Comparison of ENCODE assay signal across 10 cellular contexts in the genomic region with DNA sequence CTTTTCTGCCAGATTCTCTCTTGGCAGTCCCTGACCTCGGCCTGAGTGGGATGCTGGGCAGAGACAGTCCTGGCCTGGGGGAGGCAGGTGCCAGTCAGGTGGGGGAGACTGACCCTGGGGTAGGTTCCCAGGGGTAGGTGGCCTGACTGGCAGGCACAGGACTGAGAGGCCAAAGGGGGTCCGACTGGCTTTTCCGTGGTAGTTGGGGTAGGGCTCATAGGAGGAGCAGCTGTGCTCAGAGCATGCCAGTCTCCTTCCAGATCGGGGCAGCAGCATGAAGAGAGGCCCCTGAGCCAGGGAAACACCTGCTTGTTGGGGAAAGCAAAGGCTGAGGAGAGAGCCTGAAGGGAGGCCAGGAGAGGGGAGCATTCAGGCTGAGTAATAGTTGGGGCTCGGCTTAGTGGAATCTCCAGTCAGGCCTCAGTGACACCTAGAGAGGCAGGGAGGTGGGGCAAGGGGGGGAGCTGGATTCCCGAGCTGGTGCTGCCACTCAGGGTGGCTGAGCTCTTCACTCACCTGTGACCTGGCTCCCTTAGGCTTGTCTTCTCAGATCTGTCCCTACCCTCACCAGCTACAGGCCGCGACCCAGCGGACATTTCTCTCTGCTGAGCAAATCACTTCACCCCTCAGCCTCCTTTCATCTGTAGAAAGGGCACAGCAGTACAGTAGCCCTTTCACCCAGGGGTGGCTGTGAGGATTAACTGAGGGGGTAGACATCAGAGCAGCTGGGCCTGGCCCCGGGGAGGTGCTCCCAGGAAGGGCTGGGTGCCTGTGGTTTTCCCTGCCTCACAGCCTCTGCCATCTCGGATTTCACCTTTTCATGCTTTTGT. TPM values are rescaled to one million over a fixed set of nuclear protein-coding genes. Genes with fewer than 3 reads are reported as not detected.
DNase-seq lines count a peak whose midpoint lies in the region; ATAC-seq and TF ChIP-seq lines count a peak whose summit lies in the region.
"Had no signal": no experiment of that assay in that cellular context is flagged by ENCODE, and none has a peak within 500 bp of the region (broad histone marks: within the 10 kb centered on the region; RNA-seq: fewer than 3 reads in every experiment).

No MANE protein-coding gene starts in this region.

- H3K4me1 Mint-ChIP-seq in CD14-positive monocyte (no peaks in the 10 kb centered on the region), T-helper 17 cell (peaks cover 9% of the 10 kb centered on the region)

- H3K4me3 ChIP-seq in H7 (ENCODE audit: insufficient read depth, low read depth, low read length): no peak overlapping the region

- H3K9me3 ChIP-seq in T-helper 17 cell (ENCODE audit: control insufficient read depth, low read length, poor library complexity, severe bottlenecking): no peaks in the 10 kb centered on the region

- H3K27ac Mint-ChIP-seq in CD14-positive monocyte (peak overlapping the region in 5 of 7 donors; percentile 25 to 77 (median 72)), T-helper 17 cell (peak overlapping the region; percentile 39)

- H3K36me3 Mint-ChIP-seq in CD14-positive monocyte (peaks cover 53 to 76% of the 10 kb centered on the region in 2 donors), T-helper 17 cell (ENCODE audit: low read depth) (peaks cover 5% of the 10 kb centered on the region)

- intact Hi-C loops in CD14-positive monocyte (cut with micrococcal nuclease): no loop called here

- no peaks in the 10 kb centered on the region for H3K27me3 ChIP-seq in H7 (ENCODE audit: control insufficient read depth, insufficient read depth, low read length)

- peaks cover 0 to 3% (median 0%) of the 10 kb centered on the region in 7 donors for H3K9me3 Mint-ChIP-seq in CD14-positive monocyte

- H3K27me3 Mint-ChIP-seq in CD14-positive monocyte (ENCODE audit: low read depth in 3 of 3): peaks cover 0 to 3% (median 0%) of the 10 kb centered on the region in 3 donors
- H3K27me3 Mint-ChIP-seq in T-helper 17 cell: no peaks in the 10 kb centered on the region

- ATAC-seq in T-helper 17 cell (no peak), omental fat pad (ENCODE audit: low FRiP score) (no peak)

- H3K4me3 Mint-ChIP-seq in CD14-positive monocyte (no peak overlapping the region), T-helper 17 cell (no peak overlapping the region)

- TF ChIP-seq CTCF in CD14-positive monocyte (IDR thresholded peaks at IDR 0.05) (no peak), omental fat pad (IDR thresholded peaks at IDR 0.05) (no peak)

- peaks cover 34% of the 10 kb centered on the region for H3K36me3 ChIP-seq in H7 (replicated peaks; ENCODE audit: control insufficient read depth, insufficient read depth, low read length)

- DNase-seq in CD14-positive monocyte (ENCODE audit: low spot score): no peak
- peak; percentile 72 for DNase-seq in H7
- no peak for DNase-seq in T-helper 17 cell
- DNase-seq in kidney glomerular epithelial cell (lab: John Stamatoyannopoulos, UW): peak; percentile 9
- DNase-seq in epidermal melanocyte (ENCODE audit: insufficient read length, low spot score): no peak
- DNase-seq in D341Med (ENCODE audit: low spot score): no peak
- DNase-seq in omental fat pad (ENCODE audit: low spot score): no peak
- DNase-seq in foreskin melanocyte: no peak
- DNase-seq: erythroblast, RPMI8226 had no signal

RNA-seq across cellular contexts. Expression of gene MCM5, which starts 26.2 kb away (rescaled TPM):
- 10 to 100 TPM; 23.4 to 25.5 TPM for polyA plus RNA-seq in CD14-positive monocyte
- 266 and 322 TPM in 2 replicates for total RNA-seq in H7 (2014; rRNA removed; shearing (Covaris generic))
- total RNA-seq in T-helper 17 cell (10 to 100 TPM; 22.6 to 32.6 TPM), omental fat pad (10 to 100 TPM; 10.5 to 22.5 (median 13.9) TPM)

RNA-seq across cellular contexts. Expression of gene HMOX1, which starts 45.3 kb away (rescaled TPM):
- polyA plus RNA-seq in CD14-positive monocyte: 100 to 1,000 TPM; 180 to 233 TPM
- total RNA-seq in H7 (2014; rRNA removed; shearing (Covaris generic)): 8.3 and 20.6 TPM in 2 replicates
- 1 to 10 TPM; 1.1 to 3.0 TPM for total RNA-seq in T-helper 17 cell
- 100 to 1,000 TPM in 2 of 4 donors, 10 to 100 TPM in 2; 32.8 to 625 (median 159) TPM for total RNA-seq in omental fat pad

Comparison
In these comparisons a context has a peak if more than half of its experiments do, and no peak if none do; other contexts are left out.
1. DNase-seq: peak in H7 (single experiment) and kidney glomerular epithelial cell (single experiment); none in CD14-positive monocyte (single experiment), T-helper 17 cell (0 of 3), epidermal melanocyte (single experiment), D341Med (single experiment), omental fat pad (single experiment) and foreskin melanocyte (single experiment).